Comparison of ENCODE assay signal across 28 cellular contexts in genomic region chr3:166211451-166211850, GRCh38.
"Had no signal": no experiment of that assay in that cellular context is flagged by ENCODE, and none has a peak within 500 bp of the region (broad histone marks: within the 10 kb centered on the region; RNA-seq: fewer than 3 reads in every experiment).

No MANE protein-coding gene starts in this region.

- H3K36me3 ChIP-seq: ascending aorta, heart right ventricle, neutrophil, pancreas, tibial artery had no signal

- FAIRE-seq: keratinocyte, pancreas, small intestine, TTC549 had no signal

- H3K27me3 ChIP-seq: ascending aorta, heart right ventricle, neutrophil, pancreas, tibial artery had no signal

- H3K4me1 Mint-ChIP-seq: activated B cell treated with CpG ODN at 0.5 μM for 24 hours; activated CD4-positive, alpha-beta T cell treated with anti-CD3 and anti-CD28 coated beads for 36 hours; activated T-helper 17 cell treated with anti-CD3 and anti-CD28 coated beads, Interleukin-2, amount 50 U/mL, for 72 hours; central memory CD8-positive, alpha-beta T cell; memory B cell; naive thymus-derived CD4-positive, alpha-beta T cell; stimulated activated effector memory CD8-positive, alpha-beta T cell treated with anti-CD3 and anti-CD28 coated beads, Interleukin-12 subunit alpha, Interleukin-12 subunit beta, amount 100 ng/mL, for 72 hours; stimulated activated naive CD8-positive, alpha-beta T cell treated with anti-CD3 and anti-CD28 coated beads, Interleukin-15, amount 100 ng/mL, for 72 hours had no signal

- H3K36me3 Mint-ChIP-seq: activated naive CD4-positive, alpha-beta T cell treated with anti-CD3 and anti-CD28 coated beads, Interleukin-2, amount 50 U/mL, for 72 hours; memory B cell; naive thymus-derived CD4-positive, alpha-beta T cell; stimulated activated effector memory CD8-positive, alpha-beta T cell treated with anti-CD3 and anti-CD28 coated beads, Interleukin-12 subunit alpha, Interleukin-12 subunit beta, amount 100 ng/mL, for 72 hours had no signal

- H3K27ac ChIP-seq: ascending aorta, epithelial cell of prostate, heart right ventricle, neutrophil, pancreas, psoas muscle, tibial artery had no signal

- H3K27me3 Mint-ChIP-seq: activated B cell treated with CpG ODN at 0.5 μM for 24 hours; activated CD4-positive, alpha-beta T cell treated with anti-CD3 and anti-CD28 coated beads for 36 hours; activated T-cell treated with anti-CD3 and anti-CD28 coated beads, Interleukin-2, amount 50 U/mL, for 24 hours; activated T-helper 17 cell treated with anti-CD3 and anti-CD28 coated beads, Interleukin-2, amount 50 U/mL, for 72 hours; central memory CD8-positive, alpha-beta T cell; memory B cell; naive thymus-derived CD4-positive, alpha-beta T cell; stimulated activated naive CD8-positive, alpha-beta T cell treated with anti-CD3 and anti-CD28 coated beads, Interleukin-15, amount 100 ng/mL, for 72 hours had no signal

- H3K27ac Mint-ChIP-seq: activated B cell treated with CpG ODN at 0.5 μM for 24 hours; activated CD4-positive, alpha-beta T cell treated with anti-CD3 and anti-CD28 coated beads for 36 hours; activated naive CD4-positive, alpha-beta T cell treated with anti-CD3 and anti-CD28 coated beads, Interleukin-2, amount 50 U/mL, for 72 hours; activated T-cell treated with anti-CD3 and anti-CD28 coated beads, Interleukin-2, amount 50 U/mL, for 24 hours; activated T-helper 17 cell treated with anti-CD3 and anti-CD28 coated beads, Interleukin-2, amount 50 U/mL, for 72 hours; memory B cell; naive thymus-derived CD4-positive, alpha-beta T cell; stimulated activated effector memory CD8-positive, alpha-beta T cell treated with anti-CD3 and anti-CD28 coated beads, Interleukin-12 subunit alpha, Interleukin-12 subunit beta, amount 100 ng/mL, for 72 hours; stimulated activated naive CD8-positive, alpha-beta T cell treated with anti-CD3 and anti-CD28 coated beads, Interleukin-15, amount 100 ng/mL, for 72 hours; T-helper 2 cell treated with Interferon-gamma antibody and Interleukin-4, amounts not matched to agents 5 μg/mL and 100 μg/mL, for 36 hours had no signal

- ATAC-seq: activated CD4-positive, alpha-beta T cell treated with anti-CD3 and anti-CD28 coated beads for 36 hours; activated naive CD4-positive, alpha-beta T cell treated with anti-CD3 and anti-CD28 coated beads, Interleukin-2, amount 50 U/mL, for 72 hours; activated T-helper 17 cell treated with anti-CD3 and anti-CD28 coated beads, Interleukin-2, amount 50 U/mL, for 72 hours; heart right ventricle; left colon; mucosa of descending colon; naive thymus-derived CD4-positive, alpha-beta T cell; pancreas; psoas muscle; right cardiac atrium; stimulated activated effector memory CD8-positive, alpha-beta T cell treated with anti-CD3 and anti-CD28 coated beads, Interleukin-12 subunit alpha, Interleukin-12 subunit beta, amount 100 ng/mL, for 72 hours; stimulated activated naive CD8-positive, alpha-beta T cell treated with anti-CD3 and anti-CD28 coated beads, Interleukin-15, amount 100 ng/mL, for 72 hours had no signal

- H3K9me3 ChIP-seq: ascending aorta, mucosa of descending colon, neutrophil, pancreas, psoas muscle, tibial artery had no signal

- H3K4me3 ChIP-seq: ascending aorta, heart right ventricle, mucosa of descending colon, pancreas, psoas muscle, tibial artery had no signal

- H3K9me3 Mint-ChIP-seq: activated naive CD4-positive, alpha-beta T cell treated with anti-CD3 and anti-CD28 coated beads, Interleukin-2, amount 50 U/mL, for 72 hours; memory B cell; stimulated activated effector memory CD8-positive, alpha-beta T cell treated with anti-CD3 and anti-CD28 coated beads, Interleukin-12 subunit alpha, Interleukin-12 subunit beta, amount 100 ng/mL, for 72 hours; stimulated activated naive CD8-positive, alpha-beta T cell treated with anti-CD3 and anti-CD28 coated beads, Interleukin-15, amount 100 ng/mL, for 72 hours had no signal

- H3K4me3 Mint-ChIP-seq: activated B cell treated with CpG ODN at 0.5 μM for 24 hours; activated CD4-positive, alpha-beta T cell treated with anti-CD3 and anti-CD28 coated beads for 36 hours; activated T-cell treated with anti-CD3 and anti-CD28 coated beads, Interleukin-2, amount 50 U/mL, for 24 hours; activated T-helper 17 cell treated with anti-CD3 and anti-CD28 coated beads, Interleukin-2, amount 50 U/mL, for 72 hours; central memory CD8-positive, alpha-beta T cell; memory B cell; naive thymus-derived CD4-positive, alpha-beta T cell; stimulated activated effector memory CD8-positive, alpha-beta T cell treated with anti-CD3 and anti-CD28 coated beads, Interleukin-12 subunit alpha, Interleukin-12 subunit beta, amount 100 ng/mL, for 72 hours; stimulated activated naive CD8-positive, alpha-beta T cell treated with anti-CD3 and anti-CD28 coated beads, Interleukin-15, amount 100 ng/mL, for 72 hours; T-helper 2 cell treated with Interferon-gamma antibody and Interleukin-4, amounts not matched to agents 5 μg/mL and 100 μg/mL, for 36 hours had no signal

- H3K4me1 ChIP-seq: ascending aorta, heart right ventricle, pancreas, psoas muscle, tibial artery had no signal

- DNase-seq: activated B cell treated with CpG ODN at 0.5 μM for 24 hours; activated CD4-positive, alpha-beta T cell treated with anti-CD3 and anti-CD28 coated beads for 36 hours; activated CD4-positive, alpha-beta T cell treated with anti-CD3 and anti-CD28 coated beads, Interleukin-2, amount 50 U/mL, for 4 hours; activated CD8-positive, alpha-beta memory T cell treated with anti-CD3 and anti-CD28 coated beads for 24 hours; activated CD8-positive, alpha-beta memory T cell treated with anti-CD3 and anti-CD28 coated beads, Interleukin-2, amount 50 U/mL, for 4 hours; activated T-cell treated with anti-CD3 and anti-CD28 coated beads, Interleukin-2, amount 50 U/mL, for 24 hours; heart right ventricle; left colon; mucosa of descending colon; naive thymus-derived CD4-positive, alpha-beta T cell; pancreas; psoas muscle; right cardiac atrium; small intestine; stimulated activated CD4-positive, alpha-beta T cell treated with anti-CD3 and anti-CD28 coated beads, Interleukin-2, amount 100 ng/mL, for 24 hours; stimulated activated naive CD8-positive, alpha-beta T cell treated with anti-CD3 and anti-CD28 coated beads, Interleukin-15, amount 100 ng/mL, for 72 hours; tibial artery had no signal
